In genomic region chr4:95550566-95550965, GRCh38 we compare ENCODE assay signal across 17 cellular contexts. TPM values are rescaled to one million over a fixed set of nuclear protein-coding genes. Genes with fewer than 3 reads are reported as not detected.
A peak's percentile ranks its signal among the peaks of the same experiment; 100 is the strongest.
DNase-seq lines count a peak whose midpoint lies in the region; ATAC-seq and TF ChIP-seq lines count a peak whose summit lies in the region.
"Had no signal": no experiment of that assay in that cellular context is flagged by ENCODE, and none has a peak within 500 bp of the region (broad histone marks: within the 10 kb centered on the region; RNA-seq: fewer than 3 reads in every experiment).

No MANE protein-coding gene starts in this region.

- no peak for DNase-seq in right cardiac atrium
- no peak for DNase-seq in Right ventricle myocardium superior
- DNase-seq in neural crest cell (ENCODE audit: low read depth, low spot score): no peak
- no peak for DNase-seq in vagina (ENCODE audit: extremely low spot score in 2 of 2)
- no peak for DNase-seq in T-helper 17 cell
- DNase-seq: cortex of kidney; DMS79 treated with DMSO at 0.1 percent for 48 hours; NCI-H1048; NCI-H526; stimulated activated CD4-positive, alpha-beta T cell treated with anti-CD3 and anti-CD28 coated beads, Interleukin-4, amount 100 ng/mL, for 24 hours had no signal

- H3K4me3 Mint-ChIP-seq in neural crest cell: peak overlapping the region; percentile 91
- no peak overlapping the region for H3K4me3 Mint-ChIP-seq in T-helper 17 cell

- H3K4me1 Mint-ChIP-seq in neural crest cell (peaks cover 35% of the 10 kb centered on the region), T-helper 17 cell (peaks cover 18% of the 10 kb centered on the region)
- H3K4me1 Mint-ChIP-seq: stimulated activated effector memory CD8-positive, alpha-beta T cell treated with anti-CD3 and anti-CD28 coated beads, Interleukin-12 subunit alpha, Interleukin-12 subunit beta, amount 100 ng/mL, for 72 hours had no signal

- no peak for TF ChIP-seq CTCF in neural crest cell (conservative IDR thresholded peaks at IDR 0.05)
- no peak for TF ChIP-seq CTCF in vagina (IDR thresholded peaks at IDR 0.05)

- H3K36me3 Mint-ChIP-seq in neural crest cell (ENCODE audit: low read depth) (no peaks in the 10 kb centered on the region), T-helper 17 cell (ENCODE audit: low read depth) (peaks cover 2% of the 10 kb centered on the region)
- H3K36me3 Mint-ChIP-seq: activated naive CD4-positive, alpha-beta T cell treated with anti-CD3 and anti-CD28 coated beads, Interleukin-2, amount 50 U/mL, for 24 hours; stimulated activated effector memory CD8-positive, alpha-beta T cell treated with anti-CD3 and anti-CD28 coated beads, Interleukin-12 subunit alpha, Interleukin-12 subunit beta, amount 100 ng/mL, for 72 hours had no signal

- ATAC-seq in right cardiac atrium (no peak), Right ventricle myocardium superior (ENCODE audit: poor library complexity) (no peak), GM18907 (IDR thresholded peaks at IDR 0.05; ENCODE audit: unreplicated experiment) (no peak), GM21360 (IDR thresholded peaks at IDR 0.05; ENCODE audit: unreplicated experiment) (no peak), T-helper 17 cell (no peak)

- no peak for TF ChIP-seq POLR2A in vagina (IDR thresholded peaks at IDR 0.05)

- H3K9me3 Mint-ChIP-seq in neural crest cell: no peaks in the 10 kb centered on the region
- H3K9me3 Mint-ChIP-seq: activated naive CD4-positive, alpha-beta T cell treated with anti-CD3 and anti-CD28 coated beads, Interleukin-2, amount 50 U/mL, for 24 hours had no signal

- 49% methylated on average over 2 of the region's 2 CpGs for WGBS in right cardiac atrium

- H3K36me3 ChIP-seq in vagina: no peaks in the 10 kb centered on the region

- intact Hi-C loops in right cardiac atrium (cut with DNase I): no loop called here
- intact Hi-C loops in Right ventricle myocardium superior (cut with DNase I): no loop called here
- intact Hi-C loops in vagina (cut with DNase I): no loop called here

- H3K27ac Mint-ChIP-seq in neural crest cell (ENCODE audit: unreplicated experiment) (no peak overlapping the region), T-helper 17 cell (no peak overlapping the region)
- H3K27ac Mint-ChIP-seq: activated naive CD4-positive, alpha-beta T cell treated with anti-CD3 and anti-CD28 coated beads, Interleukin-2, amount 50 U/mL, for 24 hours; stimulated activated effector memory CD8-positive, alpha-beta T cell treated with anti-CD3 and anti-CD28 coated beads, Interleukin-12 subunit alpha, Interleukin-12 subunit beta, amount 100 ng/mL, for 72 hours had no signal

- no peaks in the 10 kb centered on the region for H3K9me3 ChIP-seq in right cardiac atrium (ENCODE audit: control insufficient read depth, low read length)
- no peaks in the 10 kb centered on the region for H3K9me3 ChIP-seq in vagina
- H3K9me3 ChIP-seq in T-helper 17 cell (ENCODE audit: control insufficient read depth, low read length, poor library complexity, severe bottlenecking): peaks cover 3% of the 10 kb centered on the region

- H3K27me3 Mint-ChIP-seq in neural crest cell (ENCODE audit: low read depth) (peaks cover 69% of the 10 kb centered on the region), T-helper 17 cell (peaks cover 68% of the 10 kb centered on the region)

- H3K4me1 ChIP-seq in right cardiac atrium (ENCODE audit: control insufficient read depth, insufficient read depth, low read length): no peaks in the 10 kb centered on the region
- H3K4me1 ChIP-seq in vagina: peaks cover 5% of the 10 kb centered on the region

- H3K27me3 ChIP-seq in right cardiac atrium (ENCODE audit: control insufficient read depth, insufficient read depth): no peaks in the 10 kb centered on the region
- no peaks in the 10 kb centered on the region for H3K27me3 ChIP-seq in vagina

- H3K4me3 ChIP-seq in right cardiac atrium (ENCODE audit: low read length) (peak overlapping the region; percentile 75), vagina (peak overlapping the region; percentile 56 to 66)

- no peak overlapping the region for H3K27ac ChIP-seq in right cardiac atrium (ENCODE audit: low read length)
- peak overlapping the region; percentile 95 for H3K27ac ChIP-seq in cingulate gyrus (ENCODE audit: low read depth, low read length)
- no peak overlapping the region for H3K27ac ChIP-seq in vagina
- H3K27ac ChIP-seq: RWPE1 had no signal

RNA-seq across cellular contexts. Expression of gene UNC5C, which starts 1.8 kb away (rescaled TPM):
- 1 to 10 TPM; 4.0 to 8.4 (median 6.7) TPM for total RNA-seq in right cardiac atrium
- polyA plus RNA-seq in right cardiac atrium: 1.3 TPM
- total RNA-seq in Right ventricle myocardium superior: 2.0 TPM
- total RNA-seq in neural crest cell: 6.5 and 7.8 TPM in 2 replicates
- total RNA-seq in vagina: 12.0 TPM
- under 1 TPM in 1 of 2 donors, not detected in 1; 0.18 TPM for total RNA-seq in T-helper 17 cell
- polyA plus RNA-seq: BJ had no signal
